In genomic region chr10:73795491-73795890, GRCh38 we compare ENCODE assay signal across 1 cellular context.
TF ChIP-seq lines count a peak whose summit lies in the region.

No MANE protein-coding gene starts in this region.

TF ChIP-seq in GM12878, 131 proteins besides CTCF, POLR2A, EP300 and RAD21:
- 0 out of 2 replicates have a peak, but pooled peaks have one; percentile 4 for TF ChIP-seq POLR2AphosphoS5 (IDR thresholded peaks at IDR 0.05; ENCODE audit: low read length)
